ENCODE assay signal across 8 cellular contexts in the genomic region with DNA sequence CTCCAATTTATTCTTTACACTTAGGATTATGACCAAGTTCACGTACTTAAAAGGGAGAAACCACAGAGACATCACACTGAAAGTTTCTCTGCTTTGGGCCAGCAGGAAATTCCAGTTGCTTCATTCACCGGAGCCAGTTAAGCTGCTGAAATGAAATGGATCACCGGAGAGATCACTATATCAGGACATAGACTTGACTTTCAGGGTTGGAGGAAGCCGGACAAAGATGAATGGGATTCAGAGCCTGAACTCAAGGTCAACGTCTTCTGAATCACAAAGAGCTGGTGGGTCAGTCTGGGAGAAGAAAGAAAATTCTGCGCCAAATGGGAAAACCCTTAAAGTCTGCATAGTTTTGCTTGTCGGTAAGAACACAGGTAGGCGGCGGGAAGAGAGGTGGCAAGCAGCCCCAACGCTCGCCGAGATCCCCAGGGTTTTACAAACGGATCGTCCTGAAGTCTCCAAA.
DNase-seq lines count a peak whose midpoint lies in the region; TF ChIP-seq lines count a peak whose summit lies in the region.

No MANE protein-coding gene starts in this region.

- no peaks in the 10 kb centered on the region for H3K36me3 ChIP-seq in BLaER1 treated with 17β-estradiol and CSF1 and Interleukin-3, amounts not matched to agents 10 nM and 100 nM

- H3K27me3 ChIP-seq in BLaER1 treated with 17β-estradiol and CSF1 and Interleukin-3, amounts not matched to agents 10 nM and 100 nM: peaks cover 0 to 7% (median 0%) of the 10 kb centered on the region in 11 experiments; a peak in 2 of 22 replicates

- H3K4me3 ChIP-seq in BLaER1 treated with 17β-estradiol and CSF1 and Interleukin-3, amounts not matched to agents 10 nM and 100 nM: peak overlapping the region; percentile 81 to 94 (median 90)
- H3K4me3 ChIP-seq in retinal pigment epithelial cell (ENCODE audit: low read length): peak overlapping the region; percentile 58

- H3K9ac ChIP-seq in BLaER1 treated with 17β-estradiol and CSF1 and Interleukin-3, amounts not matched to agents 10 nM and 100 nM: peak overlapping the region; percentile 77 to 90 (median 86); a peak in 20 of 22 replicates

- no peaks in the 10 kb centered on the region for H3K9me3 ChIP-seq in BLaER1 treated with 17β-estradiol and CSF1 and Interleukin-3, amounts not matched to agents 10 nM and 100 nM (replicated peaks in 1 of 11)

- DNase-seq in HFFc6 (peak; percentile 56), glomerular visceral epithelial cell (ENCODE audit: extremely low spot score) (peak; percentile 60), retinal pigment epithelial cell (ENCODE audit: low read depth) (peak; percentile 36), activated gamma-delta T cell treated with Interleukin-2 at 50 U/mL for 16 hours (no peak), putamen (ENCODE audit: low spot score) (no peak), mucosa of gallbladder (ENCODE audit: low spot score) (no peak)
- no peak for DNase-seq in activated CD4-positive, alpha-beta memory T cell treated with anti-CD3 and anti-CD28 coated beads for 36 hours

- peaks cover 18% of the 10 kb centered on the region for H3K4me1 Mint-ChIP-seq in HFFc6 (ENCODE audit: low read depth)
- peaks cover 9% of the 10 kb centered on the region for H3K4me1 Mint-ChIP-seq in activated CD4-positive, alpha-beta memory T cell treated with anti-CD3 and anti-CD28 coated beads for 36 hours (ENCODE audit: low read depth)

- peak overlapping the region; percentile 82 for H3K27ac Mint-ChIP-seq in HFFc6
- no peak overlapping the region for H3K27ac Mint-ChIP-seq in activated CD4-positive, alpha-beta memory T cell treated with anti-CD3 and anti-CD28 coated beads for 36 hours

- no peak overlapping the region for H3K27ac ChIP-seq in BLaER1 treated with 17β-estradiol and CSF1 and Interleukin-3, amounts not matched to agents 10 nM and 100 nM

- POLR2A ChIA-PET in activated CD4-positive, alpha-beta memory T cell treated with anti-CD3 and anti-CD28 coated beads for 36 hours (lab: Charles Lee): no interaction called here

- no peaks in the 10 kb centered on the region for H3K9me3 Mint-ChIP-seq in HFFc6
- no peaks in the 10 kb centered on the region for H3K9me3 Mint-ChIP-seq in activated CD4-positive, alpha-beta memory T cell treated with anti-CD3 and anti-CD28 coated beads for 36 hours

- peaks cover 7 to 17% (median 15%) of the 10 kb centered on the region in 10 experiments; a peak in 18 of 20 replicates for H3K4me1 ChIP-seq in BLaER1 treated with 17β-estradiol and CSF1 and Interleukin-3, amounts not matched to agents 10 nM and 100 nM

- CTCF ChIA-PET in activated CD4-positive, alpha-beta memory T cell treated with anti-CD3 and anti-CD28 coated beads for 36 hours (lab: Charles Lee): interaction anchor here (0.9 to 2.6 kb wide), 10 partner anchors 11 to 673 kb away, joined by 3 to 23 read pairs (median 4); no protein-coding TSS in a partner anchor

- no peaks in the 10 kb centered on the region for H3K36me3 Mint-ChIP-seq in HFFc6 (ENCODE audit: low read depth)
- H3K36me3 Mint-ChIP-seq in activated CD4-positive, alpha-beta memory T cell treated with anti-CD3 and anti-CD28 coated beads for 36 hours: no peaks in the 10 kb centered on the region

- H3K27me3 Mint-ChIP-seq in HFFc6 (ENCODE audit: insufficient read depth): peaks cover 2% of the 10 kb centered on the region; the same call in 1 of the 2 replicates
- H3K27me3 Mint-ChIP-seq in activated CD4-positive, alpha-beta memory T cell treated with anti-CD3 and anti-CD28 coated beads for 36 hours: peaks cover 24% of the 10 kb centered on the region

- TF ChIP-seq CTCF in HFFc6 (IDR thresholded peaks at IDR 0.05): no peak
- TF ChIP-seq CTCF in retinal pigment epithelial cell (conservative IDR thresholded peaks at IDR 0.05; ENCODE audit: low read depth, low read length): no peak

- H4K20me1 ChIP-seq in BLaER1 treated with 17β-estradiol and CSF1 and Interleukin-3, amounts not matched to agents 10 nM and 100 nM: peaks cover 0 to 4% (median 0%) of the 10 kb centered on the region in 11 experiments; a peak in 1 of 22 replicates

- H3K4me3 Mint-ChIP-seq in HFFc6: peak overlapping the region; percentile 89
- H3K4me3 Mint-ChIP-seq in activated CD4-positive, alpha-beta memory T cell treated with anti-CD3 and anti-CD28 coated beads for 36 hours: peak overlapping the region; percentile 54

- intact Hi-C loops in activated CD4-positive, alpha-beta memory T cell treated with anti-CD3 and anti-CD28 coated beads for 36 hours (cut with micrococcal nuclease): loop anchor here (1.0 to 2.0 kb wide), 3 partner anchors 75 to 295 kb away; a partner anchor contains a TSS

- peak overlapping the region; percentile 81 to 99 (median 97) for H3K4me2 ChIP-seq in BLaER1 treated with 17β-estradiol and CSF1 and Interleukin-3, amounts not matched to agents 10 nM and 100 nM

Comparison
In these comparisons a context has a peak if more than half of its experiments do, and no peak if none do; other contexts are left out.
1. DNase-seq: peak in HFFc6 (single experiment), glomerular visceral epithelial cell (single experiment) and retinal pigment epithelial cell (single experiment); none in activated CD4-positive, alpha-beta memory T cell treated with anti-CD3 and anti-CD28 coated beads for 36 hours (single experiment), activated gamma-delta T cell treated with Interleukin-2 at 50 U/mL for 16 hours (single experiment), putamen (single experiment) and mucosa of gallbladder (single experiment).